In genomic region chr3:184491011-184491576, GRCh38 we compare ENCODE assay signal across 20 cellular contexts.
DNase-seq lines count a peak whose midpoint lies in the region; ATAC-seq and TF ChIP-seq lines count a peak whose summit lies in the region.
"Had no signal": no experiment of that assay in that cellular context is flagged by ENCODE, and none has a peak within 500 bp of the region (broad histone marks: within the 10 kb centered on the region; RNA-seq: fewer than 3 reads in every experiment).

No MANE protein-coding gene starts in this region.

- ATAC-seq in effector memory CD8-positive, alpha-beta T cell (replicated peaks), result no peak
- no peak for ATAC-seq in stimulated activated effector memory CD8-positive, alpha-beta T cell treated with anti-CD3 and anti-CD28 coated beads, Interleukin-12 subunit alpha, Interleukin-12 subunit beta, amount 100 ng/mL, for 72 hours

- H3K4me3 Mint-ChIP-seq in endodermal cell, result no peak overlapping the region
- H3K4me3 Mint-ChIP-seq in effector memory CD8-positive, alpha-beta T cell, result no peak overlapping the region
- H3K4me3 Mint-ChIP-seq in stimulated activated effector memory CD8-positive, alpha-beta T cell treated with anti-CD3 and anti-CD28 coated beads, Interleukin-12 subunit alpha, Interleukin-12 subunit beta, amount 100 ng/mL, for 72 hours, result no peak overlapping the region
- H3K4me3 Mint-ChIP-seq: activated T-cell treated with anti-CD3 and anti-CD28 coated beads, Interleukin-2, amount 50 U/mL, for 24 hours; HFFc6 had no signal

- no peaks in the 10 kb centered on the region for H3K4me1 ChIP-seq in HUES48 (ENCODE audit: control insufficient read depth, insufficient read depth, low read length)
- H3K4me1 ChIP-seq in endodermal cell (ENCODE audit: control insufficient read depth, insufficient read depth, low read length), result no peaks in the 10 kb centered on the region
- H3K4me1 ChIP-seq in mucosa of stomach (ENCODE audit: control insufficient read depth, insufficient read depth, low read length), result peaks cover 23% of the 10 kb centered on the region

- no peaks in the 10 kb centered on the region for H3K36me3 Mint-ChIP-seq in endodermal cell (ENCODE audit: low read depth)
- H3K36me3 Mint-ChIP-seq in effector memory CD8-positive, alpha-beta T cell (ENCODE audit: insufficient read depth), result peaks cover 3% of the 10 kb centered on the region
- no peaks in the 10 kb centered on the region for H3K36me3 Mint-ChIP-seq in stimulated activated effector memory CD8-positive, alpha-beta T cell treated with anti-CD3 and anti-CD28 coated beads, Interleukin-12 subunit alpha, Interleukin-12 subunit beta, amount 100 ng/mL, for 72 hours

- H3K4me3 ChIP-seq in HUES48 (ENCODE audit: low read depth, low read length) (peak overlapping the region; percentile 37; the same call in 1 of the 2 replicates), endodermal cell (ENCODE audit: low read length) (no peak overlapping the region), mucosa of stomach (ENCODE audit: low read length) (peak overlapping the region; percentile 23)
- H3K4me3 ChIP-seq: PC-9 had no signal

- TF ChIP-seq CTCF in C4-2B (conservative IDR thresholded peaks at IDR 0.05) (no peak), endodermal cell (conservative IDR thresholded peaks at IDR 0.05) (no peak)

- H3K27ac ChIP-seq in C4-2B (peak overlapping the region; percentile 54), HUES48 (ENCODE audit: low read depth, low read length) (no peak overlapping the region), endodermal cell (ENCODE audit: low read depth, low read length) (no peak overlapping the region)
- H3K27ac ChIP-seq: PC-9, tibial nerve had no signal

- peaks cover 6% of the 10 kb centered on the region for H3K4me1 Mint-ChIP-seq in endodermal cell
- H3K4me1 Mint-ChIP-seq in effector memory CD8-positive, alpha-beta T cell (ENCODE audit: low read depth in 2 of 2), result peaks cover 6 to 7% of the 10 kb centered on the region in 2 donors
- peaks cover 7% of the 10 kb centered on the region for H3K4me1 Mint-ChIP-seq in stimulated activated effector memory CD8-positive, alpha-beta T cell treated with anti-CD3 and anti-CD28 coated beads, Interleukin-12 subunit alpha, Interleukin-12 subunit beta, amount 100 ng/mL, for 72 hours

- H3K27ac Mint-ChIP-seq in endodermal cell, result no peak overlapping the region
- H3K27ac Mint-ChIP-seq in effector memory CD8-positive, alpha-beta T cell, result no peak overlapping the region
- H3K27ac Mint-ChIP-seq in stimulated activated effector memory CD8-positive, alpha-beta T cell treated with anti-CD3 and anti-CD28 coated beads, Interleukin-12 subunit alpha, Interleukin-12 subunit beta, amount 100 ng/mL, for 72 hours, result no peak overlapping the region
- H3K27ac Mint-ChIP-seq: activated T-cell treated with anti-CD3 and anti-CD28 coated beads, Interleukin-2, amount 50 U/mL, for 24 hours; HFFc6 had no signal

- H3K9me3 ChIP-seq in HUES48 (ENCODE audit: control insufficient read depth, insufficient read depth, low read length) (no peaks in the 10 kb centered on the region), endodermal cell (ENCODE audit: control insufficient read depth, low read length) (no peaks in the 10 kb centered on the region), mucosa of stomach (ENCODE audit: control insufficient read depth, low read length) (no peaks in the 10 kb centered on the region)
- H3K9me3 ChIP-seq: tibial nerve had no signal

- no peaks in the 10 kb centered on the region for H3K9me3 Mint-ChIP-seq in endodermal cell
- H3K9me3 Mint-ChIP-seq in effector memory CD8-positive, alpha-beta T cell, result no peaks in the 10 kb centered on the region
- no peaks in the 10 kb centered on the region for H3K9me3 Mint-ChIP-seq in stimulated activated effector memory CD8-positive, alpha-beta T cell treated with anti-CD3 and anti-CD28 coated beads, Interleukin-12 subunit alpha, Interleukin-12 subunit beta, amount 100 ng/mL, for 72 hours
- H3K9me3 Mint-ChIP-seq: activated T-cell treated with anti-CD3 and anti-CD28 coated beads, Interleukin-2, amount 50 U/mL, for 24 hours; HFFc6 had no signal

- H3K9ac ChIP-seq in HUES48 (ENCODE audit: low read depth, low read length) (no peak overlapping the region), endodermal cell (ENCODE audit: extremely low read depth, low read length, poor library complexity, severe bottlenecking) (no peak overlapping the region), mucosa of stomach (ENCODE audit: low read length) (peak overlapping the region; percentile 71)

- H3K36me3 ChIP-seq in HUES48 (ENCODE audit: control insufficient read depth, insufficient read depth, low read length), result no peaks in the 10 kb centered on the region
- no peaks in the 10 kb centered on the region for H3K36me3 ChIP-seq in endodermal cell (ENCODE audit: control insufficient read depth, insufficient read depth, low read length)
- H3K36me3 ChIP-seq in mucosa of stomach (ENCODE audit: control insufficient read depth, insufficient read depth, low read length), result no peaks in the 10 kb centered on the region
- H3K36me3 ChIP-seq: tibial nerve had no signal

- H3K27me3 ChIP-seq in HUES48 (ENCODE audit: control insufficient read depth, insufficient read depth, low read length) (peaks cover 64% of the 10 kb centered on the region), endodermal cell (ENCODE audit: control insufficient read depth, insufficient read depth, low read length, poor library complexity, severe bottlenecking) (peaks cover 12% of the 10 kb centered on the region), mucosa of stomach (ENCODE audit: control insufficient read depth, insufficient read depth, low read length) (peaks cover 38% of the 10 kb centered on the region)

- WGBS in endodermal cell (ENCODE audit: insufficient coverage in 1 of 2, insufficient read length in 1 of 2), 2 experiments, result 92 to 94% methylated on average over 26 to 31 of the region's 31 CpGs

- DNase-seq in endodermal cell (peak; percentile 61), H4 (ENCODE audit: low spot score) (no peak), NCI-H524 treated with DMSO at 0.1 percent for 48 hours (lab: John Stamatoyannopoulos, UW) (no peak)
- no peak for DNase-seq in effector memory CD8-positive, alpha-beta T cell
- DNase-seq in stimulated activated effector memory CD8-positive, alpha-beta T cell treated with anti-CD3 and anti-CD28 coated beads, Interleukin-12 subunit alpha, Interleukin-12 subunit beta, amount 100 ng/mL, for 72 hours (ENCODE audit: low spot score in 2 of 2), result no peak
- DNase-seq: activated CD4-positive, alpha-beta T cell treated with anti-CD3 and anti-CD28 coated beads for 48 hours; activated T-cell treated with anti-CD3 and anti-CD28 coated beads, Interleukin-2, amount 50 U/mL, for 24 hours; DMS79 treated with DMSO at 0.1 percent for 48 hours; HFFc6; hypothalamus; NCI-H1048; NCI-H446; nucleus accumbens; PC-9; stimulated activated CD4-positive, alpha-beta T cell treated with anti-CD3 and anti-CD28 coated beads, Interleukin-15, amount 100 ng/mL, for 24 hours; T-helper 2 cell had no signal

- peaks cover 65% of the 10 kb centered on the region for H3K27me3 Mint-ChIP-seq in endodermal cell (ENCODE audit: insufficient read depth)
- H3K27me3 Mint-ChIP-seq in effector memory CD8-positive, alpha-beta T cell, result peaks cover 54 to 87% of the 10 kb centered on the region in 2 donors
